ENCODE assay signal across 20 cellular contexts in genomic region chr12:50699940-50700339, GRCh38.
"Had no signal": no experiment of that assay in that cellular context is flagged by ENCODE, and none has a peak within 500 bp of the region (broad histone marks: within the 10 kb centered on the region; RNA-seq: fewer than 3 reads in every experiment).

No MANE protein-coding gene starts in this region.

- DNase-seq: activated CD4-positive, alpha-beta T cell treated with anti-CD3 and anti-CD28 coated beads, Interleukin-2, amount 50 U/mL, for 1 hour; activated CD4-positive, CD25-positive, alpha-beta regulatory T cell treated with anti-CD3 and anti-CD28 coated beads, Interleukin-2, amount 50 U/mL, for 72 hours; activated CD8-positive, alpha-beta memory T cell treated with anti-CD3 and anti-CD28 coated beads, Interleukin-2, amount 50 U/mL, for 4 hours; activated naive CD4-positive, alpha-beta T cell treated with anti-CD3 and anti-CD28 coated beads for 36 hours; activated T-cell treated with anti-CD3 and anti-CD28 coated beads, Interleukin-2, amount 50 U/mL, for 4 hours; body of pancreas; colonic mucosa; foreskin keratinocyte; hypothalamus; islet precursor cell; left colon; lower lobe of right lung; natural killer cell; ovary; psoas muscle; right lobe of liver; stimulated activated CD4-positive, alpha-beta T cell treated with anti-CD3 and anti-CD28 coated beads, Interleukin-4, amount 100 ng/mL, for 1 hour; stimulated activated naive CD8-positive, alpha-beta T cell treated with anti-CD3 and anti-CD28 coated beads, Interleukin-15, amount 100 ng/mL, for 72 hours; transverse colon; uterus had no signal

- ATAC-seq: activated T-cell treated with anti-CD3 and anti-CD28 coated beads, Interleukin-2, amount 50 U/mL, for 4 hours; body of pancreas; foreskin keratinocyte; left colon; lower lobe of right lung; natural killer cell; psoas muscle; stimulated activated naive CD8-positive, alpha-beta T cell treated with anti-CD3 and anti-CD28 coated beads, Interleukin-15, amount 100 ng/mL, for 72 hours had no signal
